Comparison of ENCODE assay signal across 13 cellular contexts in genomic region chr1:38037481-38037939, GRCh38.
DNase-seq lines count a peak whose midpoint lies in the region; ATAC-seq and TF ChIP-seq lines count a peak whose summit lies in the region.
"Had no signal": no experiment of that assay in that cellular context is flagged by ENCODE, and none has a peak within 500 bp of the region (broad histone marks: within the 10 kb centered on the region; RNA-seq: fewer than 3 reads in every experiment).

No MANE protein-coding gene starts in this region.

- no peaks in the 10 kb centered on the region for H3K36me3 ChIP-seq in RWPE2 (ENCODE audit: low read depth)
- H3K36me3 ChIP-seq: sigmoid colon, SJSA1 had no signal

- CTCF ChIA-PET in AG04449 (lab: Yijun Ruan, JAX), result interaction anchor here (0.7 to 5.2 kb wide), 8 partner anchors 8 to 798 kb away, joined by 3 to 37 read pairs (median 4); no protein-coding TSS in a partner anchor

- H3K27ac ChIP-seq in RWPE2 (ENCODE audit: poor library complexity, severe bottlenecking), result no peak overlapping the region
- H3K27ac ChIP-seq: sigmoid colon, SJSA1 had no signal

- H3K4me1 ChIP-seq in RWPE2 (ENCODE audit: insufficient read depth, poor library complexity, severe bottlenecking), result no peaks in the 10 kb centered on the region
- H3K4me1 ChIP-seq: sigmoid colon had no signal

- ATAC-seq in RWPE2 (ENCODE audit: low read depth), result no peak
- ATAC-seq in HG03135 (IDR thresholded peaks at IDR 0.05; ENCODE audit: unreplicated experiment), result no peak

- TF ChIP-seq CTCF in AG04449 (IDR thresholded peaks at IDR 0.05; ENCODE audit: insufficient read depth, low read length, missing control alignments) (peak; percentile 20), GM12864 (IDR thresholded peaks at IDR 0.05; ENCODE audit: low read depth, low read length, missing control alignments) (peak; percentile 26), RWPE2 (IDR thresholded peaks at IDR 0.05; ENCODE audit: poor library complexity, severe bottlenecking) (peak; percentile 26), fibroblast of mammary gland (conservative IDR thresholded peaks at IDR 0.05; ENCODE audit: control insufficient read depth, insufficient read depth, low read depth, low read length) (peak; percentile 34)

- peaks cover 2% of the 10 kb centered on the region for H3K27me3 ChIP-seq in RWPE2 (ENCODE audit: insufficient read depth, poor library complexity, severe bottlenecking)

- H3K4me3 ChIP-seq in AG04449 (ENCODE audit: low read depth, low read length), result no peak overlapping the region
- H3K4me3 ChIP-seq in GM12864 (ENCODE audit: low read depth, low read length), result no peak overlapping the region
- H3K4me3 ChIP-seq in RWPE2 (ENCODE audit: severe bottlenecking), result no peak overlapping the region
- H3K4me3 ChIP-seq in fibroblast of mammary gland (ENCODE audit: control insufficient read depth, low read depth, low read length), result no peak overlapping the region
- H3K4me3 ChIP-seq: sigmoid colon, SJSA1 had no signal

- no peaks in the 10 kb centered on the region for H3K9me3 ChIP-seq in RWPE2 (ENCODE audit: severe bottlenecking)
- H3K9me3 ChIP-seq: sigmoid colon, SJSA1 had no signal

- no peak for DNase-seq in AG04449 (ENCODE audit: low read depth, low spot score)
- no peak for DNase-seq in GM12864 (ENCODE audit: low read depth)
- DNase-seq in RWPE2 (ENCODE audit: low spot score), result no peak
- DNase-seq in fibroblast of mammary gland (ENCODE audit: low read depth), result peak; percentile 23
- DNase-seq in hippocampal formation (lab: John Stamatoyannopoulos, UW), result no peak
- DNase-seq in NCI-H146 (lab: John Stamatoyannopoulos, UW), result no peak
- DNase-seq in GM19240 (ENCODE audit: insufficient read length, low spot score), result no peak
- DNase-seq: activated T-cell treated with anti-CD3 and anti-CD28 coated beads for 4 hours, DMS79 treated with DMSO at 0.1 percent for 48 hours, NCI-H1417 treated with DMSO at 0.1 percent for 48 hours, sigmoid colon had no signal

- POLR2A ChIA-PET in AG04449 (lab: Yijun Ruan, JAX), result no interaction called here
